In genomic region chr15:90617668-90618097, GRCh38 we compare ENCODE assay signal across 14 cellular contexts.
A peak's percentile ranks its signal among the peaks of the same experiment; 100 is the strongest.
DNase-seq lines count a peak whose midpoint lies in the region; ATAC-seq and TF ChIP-seq lines count a peak whose summit lies in the region.
"Had no signal": no experiment of that assay in that cellular context is flagged by ENCODE, and none has a peak within 500 bp of the region (broad histone marks: within the 10 kb centered on the region; RNA-seq: fewer than 3 reads in every experiment).

No MANE protein-coding gene starts in this region.

- H2AFZ ChIP-seq in GM23248: no peak overlapping the region
- H2AFZ ChIP-seq: neural progenitor cell had no signal

- H3K9me3 ChIP-seq in GM23248 (ENCODE audit: low read depth): no peaks in the 10 kb centered on the region

- H4K20me1 ChIP-seq in GM23248 (ENCODE audit: insufficient read depth): no peaks in the 10 kb centered on the region

- H3K4me1 Mint-ChIP-seq in activated T-helper 2 cell treated with anti-CD3 and anti-CD28 coated beads, Interferon-gamma antibody, Interleukin-2, Interleukin-4, amounts not matched to agents 10 μg/mL and 5 μg/mL and 100 μg/mL, durations not matched to agents 14 hours and 24 hours and 36 hours (ENCODE audit: low read depth): peaks cover 52% of the 10 kb centered on the region
- peaks cover 3% of the 10 kb centered on the region for H3K4me1 Mint-ChIP-seq in neural crest cell
- H3K4me1 Mint-ChIP-seq: neural progenitor cell had no signal

- peaks cover 32% of the 10 kb centered on the region; the same call in 1 of the 2 replicates for H3K36me3 ChIP-seq in GM23248 (ENCODE audit: low read depth)
- H3K36me3 ChIP-seq: neural progenitor cell had no signal

- 67 to 79% methylated on average over 7 of the region's 7 CpGs for WGBS in GM23248 (ENCODE audit: low coverage in 1 of 2, low lambda C conversion rate in 2 of 2, missing lambda C conversion rate in 2 of 2), 2 experiments

- H3K9me3 Mint-ChIP-seq in activated T-helper 2 cell treated with anti-CD3 and anti-CD28 coated beads, Interferon-gamma antibody, Interleukin-2, Interleukin-4, amounts not matched to agents 10 μg/mL and 5 μg/mL and 100 μg/mL, durations not matched to agents 14 hours and 24 hours and 36 hours: no peaks in the 10 kb centered on the region
- H3K9me3 Mint-ChIP-seq in neural crest cell: no peaks in the 10 kb centered on the region
- H3K9me3 Mint-ChIP-seq: neural progenitor cell; stimulated activated naive CD8-positive, alpha-beta T cell treated with anti-CD3 and anti-CD28 coated beads, Interleukin-15, Interleukin-2, amounts not matched to agents 100 ng/mL and 50 ng/mL, for 24 hours had no signal

- H3K27ac ChIP-seq in C4-2B: peak overlapping the region; percentile 18
- peak overlapping the region; percentile 46; the same call in 1 of the 2 replicates for H3K27ac ChIP-seq in GM23248
- H3K27ac ChIP-seq: neural progenitor cell had no signal

- ATAC-seq in HG03378 (IDR thresholded peaks at IDR 0.05; ENCODE audit: unreplicated experiment): no peak
- ATAC-seq: activated CD8-positive, alpha-beta memory T cell treated with anti-CD3 and anti-CD28 coated beads, Interleukin-2, amount 10 ng/mL, durations not matched to agents 7 days and 5 days had no signal

- no peaks in the 10 kb centered on the region for H3K79me2 ChIP-seq in GM23248 (ENCODE audit: insufficient read depth)

- intact Hi-C loops in activated T-helper 2 cell treated with anti-CD3 and anti-CD28 coated beads, Interferon-gamma antibody, Interleukin-2, Interleukin-4, amounts not matched to agents 10 μg/mL and 5 μg/mL and 100 μg/mL, durations not matched to agents 14 hours and 24 hours and 36 hours (cut with micrococcal nuclease): loop anchor here (1.0 to 5.0 kb wide), 3 partner anchors 23 to 85 kb away; no protein-coding TSS in a partner anchor

- H3K4me3 Mint-ChIP-seq in activated T-helper 2 cell treated with anti-CD3 and anti-CD28 coated beads, Interferon-gamma antibody, Interleukin-2, Interleukin-4, amounts not matched to agents 10 μg/mL and 5 μg/mL and 100 μg/mL, durations not matched to agents 14 hours and 24 hours and 36 hours (ENCODE audit: low read depth): no peak overlapping the region
- H3K4me3 Mint-ChIP-seq in neural crest cell: no peak overlapping the region
- H3K4me3 Mint-ChIP-seq: activated CD8-positive, alpha-beta memory T cell treated with anti-CD3 and anti-CD28 coated beads, Interleukin-2, amount 10 ng/mL, durations not matched to agents 7 days and 5 days; neural progenitor cell; stimulated activated naive CD8-positive, alpha-beta T cell treated with anti-CD3 and anti-CD28 coated beads, Interleukin-15, Interleukin-2, amounts not matched to agents 100 ng/mL and 50 ng/mL, for 24 hours had no signal

- no peaks in the 10 kb centered on the region for H3F3A ChIP-seq in GM23248 (ENCODE audit: insufficient read depth)

- peaks cover 66% of the 10 kb centered on the region for H3K36me3 Mint-ChIP-seq in activated T-helper 2 cell treated with anti-CD3 and anti-CD28 coated beads, Interferon-gamma antibody, Interleukin-2, Interleukin-4, amounts not matched to agents 10 μg/mL and 5 μg/mL and 100 μg/mL, durations not matched to agents 14 hours and 24 hours and 36 hours (ENCODE audit: low read depth)
- peaks cover 13% of the 10 kb centered on the region for H3K36me3 Mint-ChIP-seq in neural crest cell (ENCODE audit: low read depth)

- peaks cover 8% of the 10 kb centered on the region for H3K4me1 ChIP-seq in GM23248 (ENCODE audit: insufficient read depth)
- H3K4me1 ChIP-seq: neural progenitor cell had no signal

- DNase-seq in GM23248 (peak; percentile 15), neural crest cell (ENCODE audit: low read depth, low spot score) (no peak), A172 (ENCODE audit: low spot score) (no peak), kidney tubule cell (ENCODE audit: low spot score) (no peak), NCI-H1930 (lab: John Stamatoyannopoulos, UW) (no peak)
- DNase-seq in activated T-helper 2 cell treated with anti-CD3 and anti-CD28 coated beads, Interferon-gamma antibody, Interleukin-2, Interleukin-4, amounts not matched to agents 10 μg/mL and 5 μg/mL and 100 μg/mL, durations not matched to agents 14 hours and 24 hours and 36 hours (ENCODE audit: low spot score): no peak
- DNase-seq: activated CD8-positive, alpha-beta memory T cell treated with anti-CD3 and anti-CD28 coated beads, Interleukin-2, amount 10 ng/mL, durations not matched to agents 7 days and 5 days; activated naive CD4-positive, alpha-beta T cell treated with Interleukin-2 at 50 U/mL for 16 hours; central memory CD4-positive, alpha-beta T cell; MV-4-11 had no signal

- no peak overlapping the region for H3K4me3 ChIP-seq in GM23248
- H3K4me3 ChIP-seq: neural progenitor cell had no signal

- TF ChIP-seq CTCF in C4-2B (conservative IDR thresholded peaks at IDR 0.05) (no peak), neural crest cell (conservative IDR thresholded peaks at IDR 0.05) (no peak)

- no peaks in the 10 kb centered on the region for H3K9me2 ChIP-seq in GM23248 (ENCODE audit: insufficient read depth)

- H3K27me3 ChIP-seq in GM23248 (replicated peaks; ENCODE audit: insufficient read depth): no peaks in the 10 kb centered on the region
- H3K27me3 ChIP-seq: neural progenitor cell had no signal

- in situ Hi-C loops in GM23248 (cut with MboI): loop anchor here (25.0 kb wide), 1 partner anchor 305 kb away; no protein-coding TSS in a partner anchor

- peak overlapping the region; percentile 83 for H3K27ac Mint-ChIP-seq in activated T-helper 2 cell treated with anti-CD3 and anti-CD28 coated beads, Interferon-gamma antibody, Interleukin-2, Interleukin-4, amounts not matched to agents 10 μg/mL and 5 μg/mL and 100 μg/mL, durations not matched to agents 14 hours and 24 hours and 36 hours
- H3K27ac Mint-ChIP-seq in neural crest cell (ENCODE audit: unreplicated experiment): peak overlapping the region; percentile 90
- H3K27ac Mint-ChIP-seq: neural progenitor cell; stimulated activated naive CD8-positive, alpha-beta T cell treated with anti-CD3 and anti-CD28 coated beads, Interleukin-15, Interleukin-2, amounts not matched to agents 100 ng/mL and 50 ng/mL, for 24 hours had no signal

- no peaks in the 10 kb centered on the region for H3K27me3 Mint-ChIP-seq in activated T-helper 2 cell treated with anti-CD3 and anti-CD28 coated beads, Interferon-gamma antibody, Interleukin-2, Interleukin-4, amounts not matched to agents 10 μg/mL and 5 μg/mL and 100 μg/mL, durations not matched to agents 14 hours and 24 hours and 36 hours (ENCODE audit: low read depth)
- no peaks in the 10 kb centered on the region for H3K27me3 Mint-ChIP-seq in neural crest cell (ENCODE audit: low read depth)
- H3K27me3 Mint-ChIP-seq: activated CD8-positive, alpha-beta memory T cell treated with anti-CD3 and anti-CD28 coated beads, Interleukin-2, amount 10 ng/mL, durations not matched to agents 7 days and 5 days; stimulated activated naive CD8-positive, alpha-beta T cell treated with anti-CD3 and anti-CD28 coated beads, Interleukin-15, Interleukin-2, amounts not matched to agents 100 ng/mL and 50 ng/mL, for 24 hours had no signal

- no peak overlapping the region for H3K9ac ChIP-seq in GM23248
- H3K9ac ChIP-seq: neural progenitor cell had no signal

- H3K4me2 ChIP-seq in GM23248 (ENCODE audit: unreplicated experiment): no peak overlapping the region
- H3K4me2 ChIP-seq: neural progenitor cell had no signal
